In genomic region chr19:40588926-40589569, GRCh38 we compare ENCODE assay signal across 2 cellular contexts.
TF ChIP-seq lines count a peak whose summit lies in the region.

No MANE protein-coding gene starts in this region.

TF ChIP-seq in Ishikawa, 13 proteins besides CTCF, POLR2A, EP300 and RAD21 (continued from another document):
- no peak for TF ChIP-seq USF1 (IDR thresholded peaks at IDR 0.05)

TF ChIP-seq in GM12878, 131 proteins besides CTCF, POLR2A, EP300 and RAD21 (continued from another document):
- TF ChIP-seq E4F1 (IDR thresholded peaks at IDR 0.05; ENCODE audit: borderline replicate concordance, partially characterized antibody), result no peak
- TF ChIP-seq RELA (IDR thresholded peaks at IDR 0.05; ENCODE audit: borderline replicate concordance, partially characterized antibody), result no peak
- TF ChIP-seq TCF3 (IDR thresholded peaks at IDR 0.05; ENCODE audit: borderline replicate concordance, insufficient read depth, low read depth, low read length), result no peak
- no peak for TF ChIP-seq ESRRA (IDR thresholded peaks at IDR 0.05; ENCODE audit: low read length)
- no peak for TF ChIP-seq HSF1 (IDR thresholded peaks at IDR 0.05; ENCODE audit: low read depth, low read length)
- no peak for TF ChIP-seq ATF7 (IDR thresholded peaks at IDR 0.05; ENCODE audit: low read depth)
- no peak for TF ChIP-seq NR2C2 (IDR thresholded peaks at IDR 0.05; ENCODE audit: borderline replicate concordance, control insufficient read depth, insufficient read length, low read depth)
- no peak for TF ChIP-seq SREBF2 (IDR thresholded peaks at IDR 0.05; ENCODE audit: low read length)
